ENCODE assay signal across 1 cellular context in the genomic region with DNA sequence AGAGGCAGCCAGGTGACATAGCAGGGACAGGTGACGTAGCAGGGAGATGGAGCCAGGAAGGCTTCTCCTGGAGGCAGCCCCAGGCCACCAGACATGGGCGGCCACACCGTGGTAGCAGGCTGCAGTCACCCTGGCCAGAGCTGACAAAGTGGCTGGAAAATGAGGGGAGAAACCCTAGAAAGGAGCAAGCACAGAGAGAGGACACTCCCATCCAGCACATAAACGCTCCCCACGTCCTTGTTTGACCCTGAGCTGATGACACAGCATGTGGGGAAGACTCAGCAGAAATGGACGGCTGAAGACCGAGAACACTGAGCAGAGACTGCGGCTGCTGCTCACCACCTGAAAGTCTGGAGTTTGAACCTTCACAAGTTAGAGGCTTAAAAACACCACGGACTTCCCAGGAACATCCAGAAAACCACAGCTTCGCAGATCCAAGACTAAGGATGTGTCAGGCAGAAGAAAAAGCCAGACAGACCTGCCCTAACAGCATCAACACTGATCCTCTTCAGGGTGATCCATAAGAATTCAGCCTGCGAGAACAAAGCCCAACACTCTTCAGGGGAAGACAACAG.
TF ChIP-seq lines count a peak whose summit lies in the region.

No MANE protein-coding gene starts in this region.

TF ChIP-seq in K562, 482 proteins besides CTCF, POLR2A, EP300 and RAD21 (continues in another document):
- TF ChIP-seq MYBL2 (IDR thresholded peaks at IDR 0.05; ENCODE audit: low read depth) (no peak), MYBL2 (CRISPR knock-in tag; IDR thresholded peaks at IDR 0.05; ENCODE audit: borderline replicate concordance) (no peak), TRIM28 (IDR thresholded peaks at IDR 0.05) (0 out of 2 replicates have a peak, but pooled peaks have one; percentile 45), BDP1 (IDR thresholded peaks at IDR 0.05; ENCODE audit: insufficient read depth, insufficient read length) (no peak), ZNF175 (CRISPR knock-in tag; IDR thresholded peaks at IDR 0.05; ENCODE audit: low read depth) (peak; percentile 70; the same call in 1 of the 2 replicates), XRCC3 (IDR thresholded peaks at IDR 0.05) (no peak), SMAD4 (CRISPR knock-in tag; conservative IDR thresholded peaks at IDR 0.05) (0 out of 2 replicates have a peak, but pooled peaks have one; percentile 66), SMARCA5 (IDR thresholded peaks at IDR 0.05) (no peak), NFRKB (IDR thresholded peaks at IDR 0.05; ENCODE audit: low read depth) (peak; percentile 91), MYC (IDR thresholded peaks at IDR 0.05; ENCODE audit: low read depth, low read length) (peak; percentile 77), MYC (CRISPR knock-in tag; IDR thresholded peaks at IDR 0.05; ENCODE audit: borderline replicate concordance, low read depth) (no peak), SOX6 (IDR thresholded peaks at IDR 0.05) (no peak), CHD1 (IDR thresholded peaks at IDR 0.05; ENCODE audit: low read length) (no peak), U2AF1 (optimal IDR thresholded peaks at IDR 0.05; ENCODE audit: low read depth, low read length) (no peak), DACH1 (IDR thresholded peaks at IDR 0.05; ENCODE audit: partially characterized antibody) (no peak), RBBP5 (IDR thresholded peaks at IDR 0.05; ENCODE audit: borderline replicate concordance, insufficient read depth, low read length, poor library complexity, severe bottlenecking) (peak; percentile 72), ZNF224 (CRISPR knock-in tag; IDR thresholded peaks at IDR 0.05) (no peak), ZNF778 (CRISPR knock-in tag; IDR thresholded peaks at IDR 0.05) (no peak), ZNF584 (CRISPR knock-in tag; IDR thresholded peaks at IDR 0.05; ENCODE audit: low read depth) (0 out of 2 replicates have a peak, but pooled peaks have one; percentile 50), FIP1L1 (IDR thresholded peaks at IDR 0.05; ENCODE audit: low read depth, low read length, poor library complexity, severe bottlenecking) (no peak), KAT2B (IDR thresholded peaks at IDR 0.05; ENCODE audit: low read depth, low read length) (no peak), CREM (IDR thresholded peaks at IDR 0.05; ENCODE audit: low read depth) (peak; percentile 43; the same call in 1 of the 2 replicates), GATAD2B (IDR thresholded peaks at IDR 0.05; ENCODE audit: borderline replicate concordance) (no peak), ARNT (IDR thresholded peaks at IDR 0.05) (peak in 1 of 2 experiments; percentile 31; a peak in 1 of 4 replicates), ESRRB (CRISPR knock-in tag; IDR thresholded peaks at IDR 0.05; ENCODE audit: borderline replicate concordance) (no peak), HDAC8 (tag; IDR thresholded peaks at IDR 0.05) (no peak), ESRRA (IDR thresholded peaks at IDR 0.05; ENCODE audit: borderline replicate concordance, low read depth) (peak; percentile 99), C11orf30 (IDR thresholded peaks at IDR 0.05; ENCODE audit: low read depth) (peak; percentile 99), RFX5 (IDR thresholded peaks at IDR 0.05; ENCODE audit: low read depth, low read length) (no peak), ATF1 (CRISPR knock-in tag; IDR thresholded peaks at IDR 0.05) (no peak), ATF1 (tag; IDR thresholded peaks at IDR 0.05) (peak; percentile 63), NR2C2 (CRISPR knock-in tag; IDR thresholded peaks at IDR 0.05) (no peak), NR2C2 (tag; IDR thresholded peaks at IDR 0.05) (peak; percentile 81), ZNF311 (CRISPR knock-in tag; IDR thresholded peaks at IDR 0.05) (no peak), ZKSCAN1 (IDR thresholded peaks at IDR 0.05; ENCODE audit: low read depth, low read length) (peak; percentile 48; the same call in 1 of the 2 replicates), SRSF3 (IDR thresholded peaks at IDR 0.05; ENCODE audit: insufficient read depth, low read length) (no peak), SMARCE1 (IDR thresholded peaks at IDR 0.05) (no peak; the same call in 1 of the 2 replicates), BMI1 (IDR thresholded peaks at IDR 0.05; ENCODE audit: low read length) (no peak), ZBTB17 (CRISPR knock-in tag; IDR thresholded peaks at IDR 0.05) (0 out of 2 replicates have a peak, but pooled peaks have one; percentile 62), U2AF2 (optimal IDR thresholded peaks at IDR 0.05; ENCODE audit: low read depth, low read length) (no peak), HDGF (IDR thresholded peaks at IDR 0.05) (0 out of 2 replicates have a peak, but pooled peaks have one; percentile 38), ELF4 (CRISPR knock-in tag; IDR thresholded peaks at IDR 0.05) (peak; percentile 14; the same call in 1 of the 2 replicates), BRF1 (IDR thresholded peaks at IDR 0.05; ENCODE audit: borderline replicate concordance, extremely low read depth, insufficient read length) (no peak), ZKSCAN3 (CRISPR knock-in tag; IDR thresholded peaks at IDR 0.05) (no peak), CBX8 (IDR thresholded peaks at IDR 0.05; ENCODE audit: borderline replicate concordance, extremely low read depth, low read depth, low read length, poor library complexity, severe bottlenecking) (no peak), ZNF766 (CRISPR knock-in tag; conservative IDR thresholded peaks at IDR 0.05) (peak; percentile 85), ZNF253 (CRISPR knock-in tag; conservative IDR thresholded peaks at IDR 0.05) (no peak), BCL6 (CRISPR knock-in tag; IDR thresholded peaks at IDR 0.05) (no peak), FOS (IDR thresholded peaks at IDR 0.05; ENCODE audit: extremely low read depth, insufficient read length) (no peak), BRD4 (IDR thresholded peaks at IDR 0.05) (0 out of 2 replicates have a peak, but pooled peaks have one; percentile 27), HLTF (IDR thresholded peaks at IDR 0.05) (0 out of 2 replicates have a peak, but pooled peaks have one; percentile 23), ASH1L (IDR thresholded peaks at IDR 0.05; ENCODE audit: borderline replicate concordance, low read depth, partially characterized antibody) (no peak), IFI16 (CRISPR knock-in tag; IDR thresholded peaks at IDR 0.05) (no peak), SMARCA4 (IDR thresholded peaks at IDR 0.05) (peak; percentile 68), RBFOX2 (IDR thresholded peaks at IDR 0.05; ENCODE audit: low read depth, low read length) (peak; percentile 37; the same call in 1 of the 2 replicates), NFIX (CRISPR knock-in tag; IDR thresholded peaks at IDR 0.05; ENCODE audit: low read depth) (no peak), PTTG1 (tag; IDR thresholded peaks at IDR 0.05; ENCODE audit: low read depth) (0 out of 2 replicates have a peak, but pooled peaks have one; percentile 7), MAFG (tag; conservative IDR thresholded peaks at IDR 0.05) (peak; percentile 95)
- TF ChIP-seq, protein P1, sequence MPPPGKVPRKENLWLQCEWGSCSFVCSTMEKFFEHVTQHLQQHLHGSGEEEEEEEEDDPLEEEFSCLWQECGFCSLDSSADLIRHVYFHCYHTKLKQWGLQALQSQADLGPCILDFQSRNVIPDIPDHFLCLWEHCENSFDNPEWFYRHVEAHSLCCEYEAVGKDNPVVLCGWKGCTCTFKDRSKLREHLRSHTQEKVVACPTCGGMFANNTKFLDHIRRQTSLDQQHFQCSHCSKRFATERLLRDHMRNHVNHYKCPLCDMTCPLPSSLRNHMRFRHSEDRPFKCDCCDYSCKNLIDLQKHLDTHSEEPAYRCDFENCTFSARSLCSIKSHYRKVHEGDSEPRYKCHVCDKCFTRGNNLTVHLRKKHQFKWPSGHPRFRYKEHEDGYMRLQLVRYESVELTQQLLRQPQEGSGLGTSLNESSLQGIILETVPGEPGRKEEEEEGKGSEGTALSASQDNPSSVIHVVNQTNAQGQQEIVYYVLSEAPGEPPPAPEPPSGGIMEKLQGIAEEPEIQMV (tag; conservative IDR thresholded peaks at IDR 0.05; ENCODE audit: low read depth): 0 out of 2 replicates have a peak, but pooled peaks have one; percentile 18
- TF ChIP-seq, protein P2, sequence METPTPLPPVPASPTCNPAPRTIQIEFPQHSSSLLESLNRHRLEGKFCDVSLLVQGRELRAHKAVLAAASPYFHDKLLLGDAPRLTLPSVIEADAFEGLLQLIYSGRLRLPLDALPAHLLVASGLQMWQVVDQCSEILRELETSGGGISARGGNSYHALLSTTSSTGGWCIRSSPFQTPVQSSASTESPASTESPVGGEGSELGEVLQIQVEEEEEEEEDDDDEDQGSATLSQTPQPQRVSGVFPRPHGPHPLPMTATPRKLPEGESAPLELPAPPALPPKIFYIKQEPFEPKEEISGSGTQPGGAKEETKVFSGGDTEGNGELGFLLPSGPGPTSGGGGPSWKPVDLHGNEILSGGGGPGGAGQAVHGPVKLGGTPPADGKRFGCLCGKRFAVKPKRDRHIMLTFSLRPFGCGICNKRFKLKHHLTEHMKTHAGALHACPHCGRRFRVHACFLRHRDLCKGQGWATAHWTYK (CRISPR knock-in tag; IDR thresholded peaks at IDR 0.05): peak; percentile 11; the same call in 1 of the 2 replicates
- TF ChIP-seq, protein P3, sequence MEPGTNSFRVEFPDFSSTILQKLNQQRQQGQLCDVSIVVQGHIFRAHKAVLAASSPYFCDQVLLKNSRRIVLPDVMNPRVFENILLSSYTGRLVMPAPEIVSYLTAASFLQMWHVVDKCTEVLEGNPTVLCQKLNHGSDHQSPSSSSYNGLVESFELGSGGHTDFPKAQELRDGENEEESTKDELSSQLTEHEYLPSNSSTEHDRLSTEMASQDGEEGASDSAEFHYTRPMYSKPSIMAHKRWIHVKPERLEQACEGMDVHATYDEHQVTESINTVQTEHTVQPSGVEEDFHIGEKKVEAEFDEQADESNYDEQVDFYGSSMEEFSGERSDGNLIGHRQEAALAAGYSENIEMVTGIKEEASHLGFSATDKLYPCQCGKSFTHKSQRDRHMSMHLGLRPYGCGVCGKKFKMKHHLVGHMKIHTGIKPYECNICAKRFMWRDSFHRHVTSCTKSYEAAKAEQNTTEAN (CRISPR knock-in tag; IDR thresholded peaks at IDR 0.05): no peak
- TF ChIP-seq, protein P4, sequence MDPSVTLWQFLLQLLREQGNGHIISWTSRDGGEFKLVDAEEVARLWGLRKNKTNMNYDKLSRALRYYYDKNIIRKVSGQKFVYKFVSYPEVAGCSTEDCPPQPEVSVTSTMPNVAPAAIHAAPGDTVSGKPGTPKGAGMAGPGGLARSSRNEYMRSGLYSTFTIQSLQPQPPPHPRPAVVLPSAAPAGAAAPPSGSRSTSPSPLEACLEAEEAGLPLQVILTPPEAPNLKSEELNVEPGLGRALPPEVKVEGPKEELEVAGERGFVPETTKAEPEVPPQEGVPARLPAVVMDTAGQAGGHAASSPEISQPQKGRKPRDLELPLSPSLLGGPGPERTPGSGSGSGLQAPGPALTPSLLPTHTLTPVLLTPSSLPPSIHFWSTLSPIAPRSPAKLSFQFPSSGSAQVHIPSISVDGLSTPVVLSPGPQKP (CRISPR knock-in tag; IDR thresholded peaks at IDR 0.05): no peak
- TF ChIP-seq, protein P5, sequence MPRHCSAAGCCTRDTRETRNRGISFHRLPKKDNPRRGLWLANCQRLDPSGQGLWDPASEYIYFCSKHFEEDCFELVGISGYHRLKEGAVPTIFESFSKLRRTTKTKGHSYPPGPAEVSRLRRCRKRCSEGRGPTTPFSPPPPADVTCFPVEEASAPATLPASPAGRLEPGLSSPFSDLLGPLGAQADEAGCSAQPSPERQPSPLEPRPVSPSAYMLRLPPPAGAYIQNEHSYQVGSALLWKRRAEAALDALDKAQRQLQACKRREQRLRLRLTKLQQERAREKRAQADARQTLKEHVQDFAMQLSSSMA (CRISPR knock-in tag; IDR thresholded peaks at IDR 0.05): no peak
- TF ChIP-seq, protein P6, sequence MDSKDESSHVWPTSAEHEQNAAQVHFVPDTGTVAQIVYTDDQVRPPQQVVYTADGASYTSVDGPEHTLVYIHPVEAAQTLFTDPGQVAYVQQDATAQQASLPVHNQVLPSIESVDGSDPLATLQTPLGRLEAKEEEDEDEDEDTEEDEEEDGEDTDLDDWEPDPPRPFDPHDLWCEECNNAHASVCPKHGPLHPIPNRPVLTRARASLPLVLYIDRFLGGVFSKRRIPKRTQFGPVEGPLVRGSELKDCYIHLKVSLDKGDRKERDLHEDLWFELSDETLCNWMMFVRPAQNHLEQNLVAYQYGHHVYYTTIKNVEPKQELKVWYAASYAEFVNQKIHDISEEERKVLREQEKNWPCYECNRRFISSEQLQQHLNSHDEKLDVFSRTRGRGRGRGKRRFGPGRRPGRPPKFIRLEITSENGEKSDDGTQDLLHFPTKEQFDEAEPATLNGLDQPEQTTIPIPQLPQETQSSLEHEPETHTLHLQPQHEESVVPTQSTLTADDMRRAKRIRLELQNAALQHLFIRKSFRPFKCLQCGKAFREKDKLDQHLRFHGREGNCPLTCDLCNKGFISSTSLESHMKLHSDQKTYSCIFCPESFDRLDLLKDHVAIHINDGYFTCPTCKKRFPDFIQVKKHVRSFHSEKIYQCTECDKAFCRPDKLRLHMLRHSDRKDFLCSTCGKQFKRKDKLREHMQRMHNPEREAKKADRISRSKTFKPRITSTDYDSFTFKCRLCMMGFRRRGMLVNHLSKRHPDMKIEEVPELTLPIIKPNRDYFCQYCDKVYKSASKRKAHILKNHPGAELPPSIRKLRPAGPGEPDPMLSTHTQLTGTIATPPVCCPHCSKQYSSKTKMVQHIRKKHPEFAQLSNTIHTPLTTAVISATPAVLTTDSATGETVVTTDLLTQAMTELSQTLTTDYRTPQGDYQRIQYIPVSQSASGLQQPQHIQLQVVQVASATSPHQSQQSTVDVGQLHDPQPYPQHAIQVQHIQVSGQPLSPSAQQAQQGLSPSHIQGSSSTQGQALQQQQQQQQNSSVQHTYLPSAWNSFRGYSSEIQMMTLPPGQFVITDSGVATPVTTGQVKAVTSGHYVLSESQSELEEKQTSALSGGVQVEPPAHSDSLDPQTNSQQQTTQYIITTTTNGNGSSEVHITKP (IDR thresholded peaks at IDR 0.05; ENCODE audit: partially characterized antibody): peak; percentile 91
- TF ChIP-seq, protein P7, sequence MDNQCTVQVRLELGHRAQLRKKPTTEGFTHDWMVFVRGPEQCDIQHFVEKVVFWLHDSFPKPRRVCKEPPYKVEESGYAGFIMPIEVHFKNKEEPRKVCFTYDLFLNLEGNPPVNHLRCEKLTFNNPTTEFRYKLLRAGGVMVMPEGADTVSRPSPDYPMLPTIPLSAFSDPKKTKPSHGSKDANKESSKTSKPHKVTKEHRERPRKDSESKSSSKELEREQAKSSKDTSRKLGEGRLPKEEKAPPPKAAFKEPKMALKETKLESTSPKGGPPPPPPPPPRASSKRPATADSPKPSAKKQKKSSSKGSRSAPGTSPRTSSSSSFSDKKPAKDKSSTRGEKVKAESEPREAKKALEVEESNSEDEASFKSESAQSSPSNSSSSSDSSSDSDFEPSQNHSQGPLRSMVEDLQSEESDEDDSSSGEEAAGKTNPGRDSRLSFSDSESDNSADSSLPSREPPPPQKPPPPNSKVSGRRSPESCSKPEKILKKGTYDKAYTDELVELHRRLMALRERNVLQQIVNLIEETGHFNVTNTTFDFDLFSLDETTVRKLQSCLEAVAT (IDR thresholded peaks at IDR 0.05): peak in 1 of 2 experiments; percentile 70; a peak in 1 of 4 replicates
- TF ChIP-seq, protein P8, sequence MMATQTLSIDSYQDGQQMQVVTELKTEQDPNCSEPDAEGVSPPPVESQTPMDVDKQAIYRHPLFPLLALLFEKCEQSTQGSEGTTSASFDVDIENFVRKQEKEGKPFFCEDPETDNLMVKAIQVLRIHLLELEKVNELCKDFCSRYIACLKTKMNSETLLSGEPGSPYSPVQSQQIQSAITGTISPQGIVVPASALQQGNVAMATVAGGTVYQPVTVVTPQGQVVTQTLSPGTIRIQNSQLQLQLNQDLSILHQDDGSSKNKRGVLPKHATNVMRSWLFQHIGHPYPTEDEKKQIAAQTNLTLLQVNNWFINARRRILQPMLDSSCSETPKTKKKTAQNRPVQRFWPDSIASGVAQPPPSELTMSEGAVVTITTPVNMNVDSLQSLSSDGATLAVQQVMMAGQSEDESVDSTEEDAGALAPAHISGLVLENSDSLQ (IDR thresholded peaks at IDR 0.05): 0 out of 2 replicates have a peak, but pooled peaks have one; percentile 33
